In the genomic region with DNA sequence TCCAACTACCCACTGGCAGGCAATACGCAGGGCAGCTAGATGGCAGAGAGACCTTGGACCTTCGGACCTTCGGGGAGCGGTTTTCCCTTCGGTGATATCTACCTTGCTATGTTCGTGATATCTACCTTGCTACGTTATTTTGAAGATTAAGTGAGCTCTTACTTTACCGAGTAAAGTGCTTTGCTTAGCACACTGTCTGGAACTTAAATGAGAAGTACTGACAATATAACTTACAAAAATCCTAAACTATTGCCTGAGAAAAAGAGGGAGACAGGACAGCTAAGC, we compare ENCODE assay signal across 1 cellular context.
TF ChIP-seq lines count a peak whose summit lies in the region.

No MANE protein-coding gene starts in this region.

TF ChIP-seq in HCT116, 20 proteins besides CTCF, POLR2A, EP300 and RAD21 (continued from another document):
- TF ChIP-seq, protein P1, sequence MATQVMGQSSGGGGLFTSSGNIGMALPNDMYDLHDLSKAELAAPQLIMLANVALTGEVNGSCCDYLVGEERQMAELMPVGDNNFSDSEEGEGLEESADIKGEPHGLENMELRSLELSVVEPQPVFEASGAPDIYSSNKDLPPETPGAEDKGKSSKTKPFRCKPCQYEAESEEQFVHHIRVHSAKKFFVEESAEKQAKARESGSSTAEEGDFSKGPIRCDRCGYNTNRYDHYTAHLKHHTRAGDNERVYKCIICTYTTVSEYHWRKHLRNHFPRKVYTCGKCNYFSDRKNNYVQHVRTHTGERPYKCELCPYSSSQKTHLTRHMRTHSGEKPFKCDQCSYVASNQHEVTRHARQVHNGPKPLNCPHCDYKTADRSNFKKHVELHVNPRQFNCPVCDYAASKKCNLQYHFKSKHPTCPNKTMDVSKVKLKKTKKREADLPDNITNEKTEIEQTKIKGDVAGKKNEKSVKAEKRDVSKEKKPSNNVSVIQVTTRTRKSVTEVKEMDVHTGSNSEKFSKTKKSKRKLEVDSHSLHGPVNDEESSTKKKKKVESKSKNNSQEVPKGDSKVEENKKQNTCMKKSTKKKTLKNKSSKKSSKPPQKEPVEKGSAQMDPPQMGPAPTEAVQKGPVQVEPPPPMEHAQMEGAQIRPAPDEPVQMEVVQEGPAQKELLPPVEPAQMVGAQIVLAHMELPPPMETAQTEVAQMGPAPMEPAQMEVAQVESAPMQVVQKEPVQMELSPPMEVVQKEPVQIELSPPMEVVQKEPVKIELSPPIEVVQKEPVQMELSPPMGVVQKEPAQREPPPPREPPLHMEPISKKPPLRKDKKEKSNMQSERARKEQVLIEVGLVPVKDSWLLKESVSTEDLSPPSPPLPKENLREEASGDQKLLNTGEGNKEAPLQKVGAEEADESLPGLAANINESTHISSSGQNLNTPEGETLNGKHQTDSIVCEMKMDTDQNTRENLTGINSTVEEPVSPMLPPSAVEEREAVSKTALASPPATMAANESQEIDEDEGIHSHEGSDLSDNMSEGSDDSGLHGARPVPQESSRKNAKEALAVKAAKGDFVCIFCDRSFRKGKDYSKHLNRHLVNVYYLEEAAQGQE (IDR thresholded peaks at IDR 0.05; ENCODE audit: low read depth) = no peak
- TF ChIP-seq SP1 (IDR thresholded peaks at IDR 0.05; ENCODE audit: low read depth) = no peak; the same call in 1 of the 2 replicates
- no peak for TF ChIP-seq ELF1 (IDR thresholded peaks at IDR 0.05; ENCODE audit: borderline replicate concordance, low read depth)
- no peak for TF ChIP-seq TCF7L2 (IDR thresholded peaks at IDR 0.05; ENCODE audit: borderline replicate concordance, extremely low read depth, insufficient read depth, insufficient read length)
- TF ChIP-seq ATF3 (IDR thresholded peaks at IDR 0.05) = no peak
- no peak for TF ChIP-seq EGR1 (IDR thresholded peaks at IDR 0.05; ENCODE audit: low read depth)
- TF ChIP-seq CEBPB (IDR thresholded peaks at IDR 0.05; ENCODE audit: low read depth) = no peak
- no peak for TF ChIP-seq ZNF274 (IDR thresholded peaks at IDR 0.05; ENCODE audit: low read depth, low read length)
- no peak for TF ChIP-seq CBX3 (IDR thresholded peaks at IDR 0.05; ENCODE audit: low read depth)
- TF ChIP-seq YY1 (IDR thresholded peaks at IDR 0.05; ENCODE audit: extremely low read depth, insufficient replicate concordance, low read depth, low read length) = no peak
- no peak for TF ChIP-seq POLR2AphosphoS5 (IDR thresholded peaks at IDR 0.05; ENCODE audit: low read depth, low read length)
- no peak for TF ChIP-seq FOSL1 (IDR thresholded peaks at IDR 0.05; ENCODE audit: low read depth)
- TF ChIP-seq SIN3A (IDR thresholded peaks at IDR 0.05; ENCODE audit: low read depth) = no peak
